In the genomic region with DNA sequence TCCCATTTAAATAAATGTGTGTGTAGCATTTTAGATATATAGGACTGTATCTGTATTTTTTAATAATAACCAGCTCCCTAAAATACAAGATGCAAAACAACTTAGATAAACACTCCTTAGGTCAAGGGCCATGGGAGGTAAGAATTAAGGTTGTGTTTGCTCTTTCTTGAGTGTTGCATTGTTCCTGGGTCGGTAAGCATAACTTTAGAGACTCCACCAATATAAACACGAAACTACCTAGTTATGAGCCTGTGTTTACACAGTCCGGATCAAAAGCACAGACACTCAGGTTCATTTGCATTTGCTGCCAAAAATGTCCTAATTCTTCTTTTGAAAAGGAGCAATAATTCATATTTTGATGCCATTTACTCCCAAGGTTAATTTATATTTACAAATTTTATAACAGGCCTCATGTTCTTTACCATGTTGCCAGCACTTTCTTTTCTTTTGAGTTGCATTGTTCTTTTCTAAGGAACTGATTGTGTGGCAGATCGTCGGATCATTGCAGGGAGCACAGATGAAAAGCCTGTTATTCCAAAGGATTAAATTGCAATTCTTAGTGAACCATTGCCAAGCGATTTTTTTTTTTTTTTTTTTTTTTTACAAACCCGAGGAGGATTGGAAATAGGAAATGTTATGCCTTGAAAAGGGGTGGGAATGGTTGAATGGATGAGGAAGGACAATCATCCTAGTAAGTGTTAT, we compare ENCODE assay signal across 15 cellular contexts. TPM values are rescaled to one million over a fixed set of nuclear protein-coding genes. Genes with fewer than 3 reads are reported as not detected.
DNase-seq lines count a peak whose midpoint lies in the region; ATAC-seq, FAIRE-seq and TF ChIP-seq lines count a peak whose summit lies in the region.
"Had no signal": no experiment of that assay in that cellular context is flagged by ENCODE, and none has a peak within 500 bp of the region (broad histone marks: within the 10 kb centered on the region; RNA-seq: fewer than 3 reads in every experiment).

No MANE protein-coding gene starts in this region.

- no peaks in the 10 kb centered on the region for H3K36me3 ChIP-seq in pancreas
- H3K36me3 ChIP-seq in body of pancreas (replicated peaks in 1 of 2; ENCODE audit: insufficient read depth in 1 of 2, low read depth in 2 of 2) = no peaks in the 10 kb centered on the region

- peak; percentile 56 for DNase-seq in GM12865 (ENCODE audit: low read depth)
- DNase-seq in NCI-H1417 (lab: John Stamatoyannopoulos, UW) = peak in 2 of 3 experiments; percentile 40 to 82
- DNase-seq in pancreas = no peak
- no peak for DNase-seq in body of pancreas
- no peak for DNase-seq in stimulated activated CD4-positive, alpha-beta T cell treated with anti-CD3 and anti-CD28 coated beads, Interleukin-2, amount 100 ng/mL, for 24 hours
- DNase-seq: activated CD4-positive, alpha-beta T cell treated with anti-CD3 and anti-CD28 coated beads for 1 hour; activated naive CD8-positive, alpha-beta T cell treated with anti-CD3 and anti-CD28 coated beads, Interleukin-2, amount 10 ng/mL, durations not matched to agents 7 days and 5 days; caudate nucleus; EL; NCI-H1694 had no signal

- no peak overlapping the region; the same call in 1 of the 2 replicates for H3K4me3 ChIP-seq in GM12865 (ENCODE audit: low read depth, low read length)
- H3K4me3 ChIP-seq in pancreas = no peak overlapping the region
- no peak overlapping the region for H3K4me3 ChIP-seq in body of pancreas

- ATAC-seq in pancreas (peak; percentile 35 to 56 (median 42)), body of pancreas (no peak), HG03521 (IDR thresholded peaks at IDR 0.05; ENCODE audit: unreplicated experiment) (no peak), GM18873 (IDR thresholded peaks at IDR 0.05; ENCODE audit: low FRiP score, unreplicated experiment) (no peak)

- H3K9me3 ChIP-seq in pancreas (no peaks in the 10 kb centered on the region), body of pancreas (no peaks in the 10 kb centered on the region)

- H3K27me3 ChIP-seq in pancreas (no peaks in the 10 kb centered on the region), body of pancreas (no peaks in the 10 kb centered on the region)

- H3K4me1 ChIP-seq in pancreas = peaks cover 9 to 14% (median 10%) of the 10 kb centered on the region in 3 donors
- H3K4me1 ChIP-seq in body of pancreas = peaks cover 18% of the 10 kb centered on the region

- 34 to 36% methylated on average over 7 of the region's 7 CpGs for WGBS in pancreas, 2 donors
- 44 to 49% methylated on average over 7 of the region's 7 CpGs for WGBS in body of pancreas, 2 donors

- H3K27ac ChIP-seq in VCaP (peak overlapping the region; percentile 52), pancreas (no peak overlapping the region), body of pancreas (no peak overlapping the region)
- H3K27ac ChIP-seq: RWPE1 had no signal

- TF ChIP-seq CTCF in GM12865 (IDR thresholded peaks at IDR 0.05; ENCODE audit: insufficient read depth, low read depth, low read length, missing control alignments) = no peak
- no peak for TF ChIP-seq CTCF in VCaP (conservative IDR thresholded peaks at IDR 0.05)
- TF ChIP-seq CTCF in pancreas (IDR thresholded peaks at IDR 0.05) = no peak
- TF ChIP-seq CTCF in body of pancreas (IDR thresholded peaks at IDR 0.05) = no peak

- FAIRE-seq in pancreas (lab: Jason Lieb, UNC) = no peak
- FAIRE-seq: endothelial cell of umbilical vein had no signal

- no peak for TF ChIP-seq POLR2A in body of pancreas (IDR thresholded peaks at IDR 0.05)

- intact Hi-C loops in pancreas (cut with DNase I) (no loop called here), body of pancreas (cut with DNase I) (no loop called here)

RNA-seq across cellular contexts. Expression of a gene that starts 45.8 kb away (rescaled TPM):
- total RNA-seq in pancreas (1 to 10 TPM; 2.0 to 7.4 (median 3.2) TPM), body of pancreas (1 to 10 TPM; 5.9 to 8.3 TPM)
- 1 to 10 TPM; 2.4 to 2.5 TPM for polyA plus RNA-seq in pancreas

Comparison
In these comparisons a context has a peak if more than half of its experiments do, and no peak if none do; other contexts are left out.
1. DNase-seq: peak in GM12865 (single experiment) and NCI-H1417 (2 of 3); none in pancreas (0 of 6), body of pancreas (0 of 4) and stimulated activated CD4-positive, alpha-beta T cell treated with anti-CD3 and anti-CD28 coated beads, Interleukin-2, amount 100 ng/mL, for 24 hours (0 of 2).
2. ATAC-seq: peak in pancreas (4 of 4); none in body of pancreas (single experiment), HG03521 (single experiment) and GM18873 (single experiment).